1 cellular context compared by ENCODE assay signal in the genomic region with DNA sequence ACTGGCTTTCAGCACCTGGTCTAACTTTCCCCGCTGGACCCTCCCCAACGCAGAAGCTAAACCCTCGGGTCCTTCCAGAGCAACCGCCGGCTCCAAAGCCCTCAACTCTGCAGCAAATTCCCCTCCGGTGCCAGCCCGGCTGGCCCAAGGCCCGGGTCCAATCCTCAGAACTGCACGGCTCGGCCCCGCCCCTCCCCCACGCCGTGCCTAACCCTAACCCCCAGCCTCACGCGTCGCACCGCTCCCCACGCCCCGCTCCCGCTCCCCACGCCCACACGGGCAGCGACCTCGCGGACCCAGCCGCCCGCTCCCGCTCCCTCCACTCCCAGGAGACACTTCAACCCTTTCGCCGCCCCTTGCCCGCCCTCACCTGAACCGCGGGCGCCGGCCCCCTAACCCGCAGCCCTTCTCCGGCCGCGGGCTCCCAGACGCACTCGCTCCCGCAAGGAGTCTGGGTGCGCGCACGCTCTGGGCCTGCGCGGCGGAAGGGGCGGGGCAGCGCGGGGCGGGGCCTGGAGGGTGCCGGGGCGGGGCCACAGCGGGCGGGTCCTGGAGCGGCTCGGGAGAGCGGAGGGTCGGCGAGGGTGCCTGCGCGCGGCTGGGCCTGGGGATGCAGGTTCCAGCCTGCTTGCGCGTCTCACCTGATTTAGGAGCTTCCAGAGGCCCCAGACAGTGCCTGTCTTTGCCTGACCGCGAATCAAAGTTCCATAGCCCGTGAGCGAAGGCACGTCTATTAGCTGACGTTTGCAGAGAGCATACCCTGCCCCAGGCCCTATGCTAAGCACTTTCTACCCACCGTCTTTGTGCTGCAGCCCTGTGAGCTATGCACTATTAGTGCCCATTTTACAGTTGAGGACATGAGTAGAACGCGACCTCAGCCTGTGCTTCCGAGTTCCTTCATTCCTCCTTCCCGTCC.
A peak's percentile ranks its signal among the peaks of the same experiment; 100 is the strongest.
TF ChIP-seq lines count a peak whose summit lies in the region.

A gene (minus strand): TSS at position 453 of the 916 bp plus-strand sequence. CDS start 2,729 bp downstream, outside the sequence.

TF ChIP-seq in HepG2, 621 proteins besides CTCF, POLR2A, EP300 and RAD21 (continued from another document and continues in another):
- TF ChIP-seq CCAR2 (optimal IDR thresholded peaks at IDR 0.05; ENCODE audit: low read depth, low read length) (no peak), SALL2 (CRISPR knock-in tag; IDR thresholded peaks at IDR 0.05) (peak; percentile 63; the same call in 1 of the 2 replicates), ZNF775 (CRISPR knock-in tag; IDR thresholded peaks at IDR 0.05; ENCODE audit: borderline replicate concordance) (no peak), CEBPG (CRISPR knock-in tag; IDR thresholded peaks at IDR 0.05) (no peak), ZNF619 (CRISPR knock-in tag; IDR thresholded peaks at IDR 0.05) (0 out of 2 replicates have a peak, but pooled peaks have one; percentile 79), ZNF703 (CRISPR knock-in tag; IDR thresholded peaks at IDR 0.05; ENCODE audit: borderline replicate concordance) (no peak), TCF12 (IDR thresholded peaks at IDR 0.05) (no peak), TCF12 (CRISPR knock-in tag; IDR thresholded peaks at IDR 0.05) (no peak), ZNF674 (CRISPR knock-in tag; IDR thresholded peaks at IDR 0.05; ENCODE audit: low read depth) (no peak), GPN1 (CRISPR knock-in tag; IDR thresholded peaks at IDR 0.05; ENCODE audit: borderline replicate concordance) (no peak), MTF2 (CRISPR knock-in tag; IDR thresholded peaks at IDR 0.05; ENCODE audit: borderline replicate concordance) (no peak; the same call in 1 of the 2 replicates), ZFP1 (CRISPR knock-in tag; IDR thresholded peaks at IDR 0.05) (no peak), RNF2 (conservative IDR thresholded peaks at IDR 0.05; ENCODE audit: low read depth) (no peak), NRL (CRISPR knock-in tag; IDR thresholded peaks at IDR 0.05; ENCODE audit: borderline replicate concordance) (no peak; the same call in 1 of the 2 replicates), FIP1L1 (IDR thresholded peaks at IDR 0.05; ENCODE audit: borderline replicate concordance, insufficient read depth, low read depth, low read length) (no peak), ZNF160 (CRISPR knock-in tag; IDR thresholded peaks at IDR 0.05) (no peak), RFXANK (CRISPR knock-in tag; IDR thresholded peaks at IDR 0.05) (no peak), CHD4 (IDR thresholded peaks at IDR 0.05; ENCODE audit: borderline replicate concordance, low read length) (no peak), CC2D1A (CRISPR knock-in tag; IDR thresholded peaks at IDR 0.05) (no peak), ZNF720 (CRISPR knock-in tag; IDR thresholded peaks at IDR 0.05) (no peak), HMG20B (CRISPR knock-in tag; conservative IDR thresholded peaks at IDR 0.05) (no peak), IKZF1 (IDR thresholded peaks at IDR 0.05) (no peak), ZNF326 (CRISPR knock-in tag; IDR thresholded peaks at IDR 0.05; ENCODE audit: borderline replicate concordance) (no peak), FOSL1 (CRISPR knock-in tag; IDR thresholded peaks at IDR 0.05; ENCODE audit: borderline replicate concordance) (no peak), NFYB (CRISPR knock-in tag; IDR thresholded peaks at IDR 0.05) (no peak), SOX5 (CRISPR knock-in tag; IDR thresholded peaks at IDR 0.05; ENCODE audit: borderline replicate concordance) (no peak), ZNF615 (CRISPR knock-in tag; IDR thresholded peaks at IDR 0.05; ENCODE audit: borderline replicate concordance) (no peak), ZNF607 (CRISPR knock-in tag; IDR thresholded peaks at IDR 0.05; ENCODE audit: borderline replicate concordance) (peak; percentile 1), ZNF124 (CRISPR knock-in tag; IDR thresholded peaks at IDR 0.05) (no peak)
- TF ChIP-seq, protein P1, sequence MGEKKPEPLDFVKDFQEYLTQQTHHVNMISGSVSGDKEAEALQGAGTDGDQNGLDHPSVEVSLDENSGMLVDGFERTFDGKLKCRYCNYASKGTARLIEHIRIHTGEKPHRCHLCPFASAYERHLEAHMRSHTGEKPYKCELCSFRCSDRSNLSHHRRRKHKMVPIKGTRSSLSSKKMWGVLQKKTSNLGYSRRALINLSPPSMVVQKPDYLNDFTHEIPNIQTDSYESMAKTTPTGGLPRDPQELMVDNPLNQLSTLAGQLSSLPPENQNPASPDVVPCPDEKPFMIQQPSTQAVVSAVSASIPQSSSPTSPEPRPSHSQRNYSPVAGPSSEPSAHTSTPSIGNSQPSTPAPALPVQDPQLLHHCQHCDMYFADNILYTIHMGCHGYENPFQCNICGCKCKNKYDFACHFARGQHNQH (CRISPR knock-in tag; IDR thresholded peaks at IDR 0.05) = no peak; the same call in 1 of the 2 replicates
- TF ChIP-seq, protein P2, sequence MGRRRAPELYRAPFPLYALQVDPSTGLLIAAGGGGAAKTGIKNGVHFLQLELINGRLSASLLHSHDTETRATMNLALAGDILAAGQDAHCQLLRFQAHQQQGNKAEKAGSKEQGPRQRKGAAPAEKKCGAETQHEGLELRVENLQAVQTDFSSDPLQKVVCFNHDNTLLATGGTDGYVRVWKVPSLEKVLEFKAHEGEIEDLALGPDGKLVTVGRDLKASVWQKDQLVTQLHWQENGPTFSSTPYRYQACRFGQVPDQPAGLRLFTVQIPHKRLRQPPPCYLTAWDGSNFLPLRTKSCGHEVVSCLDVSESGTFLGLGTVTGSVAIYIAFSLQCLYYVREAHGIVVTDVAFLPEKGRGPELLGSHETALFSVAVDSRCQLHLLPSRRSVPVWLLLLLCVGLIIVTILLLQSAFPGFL (CRISPR knock-in tag; IDR thresholded peaks at IDR 0.05) = no peak
- TF ChIP-seq, protein P3, sequence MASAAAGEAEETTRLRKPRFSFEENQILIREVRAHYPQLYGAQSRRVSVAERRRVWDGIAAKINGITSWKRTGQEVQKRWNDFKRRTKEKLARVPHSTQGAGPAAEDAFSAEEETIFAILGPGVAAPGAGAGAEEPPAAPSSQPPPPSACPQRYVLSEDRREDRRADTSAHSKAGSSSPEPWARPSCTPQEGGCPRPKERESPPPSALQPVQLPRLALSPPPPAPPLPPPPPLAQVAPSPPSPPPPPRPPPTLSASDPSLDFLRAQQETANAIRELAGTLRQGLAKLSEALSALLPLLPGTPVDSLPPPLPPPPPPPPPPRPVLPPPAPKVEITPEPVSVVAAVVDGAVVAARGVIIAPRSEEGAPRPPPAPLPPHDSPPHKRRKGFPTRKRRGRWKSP (CRISPR knock-in tag; IDR thresholded peaks at IDR 0.05) = 0 out of 2 replicates have a peak, but pooled peaks have one; percentile 34
- TF ChIP-seq, protein P4, sequence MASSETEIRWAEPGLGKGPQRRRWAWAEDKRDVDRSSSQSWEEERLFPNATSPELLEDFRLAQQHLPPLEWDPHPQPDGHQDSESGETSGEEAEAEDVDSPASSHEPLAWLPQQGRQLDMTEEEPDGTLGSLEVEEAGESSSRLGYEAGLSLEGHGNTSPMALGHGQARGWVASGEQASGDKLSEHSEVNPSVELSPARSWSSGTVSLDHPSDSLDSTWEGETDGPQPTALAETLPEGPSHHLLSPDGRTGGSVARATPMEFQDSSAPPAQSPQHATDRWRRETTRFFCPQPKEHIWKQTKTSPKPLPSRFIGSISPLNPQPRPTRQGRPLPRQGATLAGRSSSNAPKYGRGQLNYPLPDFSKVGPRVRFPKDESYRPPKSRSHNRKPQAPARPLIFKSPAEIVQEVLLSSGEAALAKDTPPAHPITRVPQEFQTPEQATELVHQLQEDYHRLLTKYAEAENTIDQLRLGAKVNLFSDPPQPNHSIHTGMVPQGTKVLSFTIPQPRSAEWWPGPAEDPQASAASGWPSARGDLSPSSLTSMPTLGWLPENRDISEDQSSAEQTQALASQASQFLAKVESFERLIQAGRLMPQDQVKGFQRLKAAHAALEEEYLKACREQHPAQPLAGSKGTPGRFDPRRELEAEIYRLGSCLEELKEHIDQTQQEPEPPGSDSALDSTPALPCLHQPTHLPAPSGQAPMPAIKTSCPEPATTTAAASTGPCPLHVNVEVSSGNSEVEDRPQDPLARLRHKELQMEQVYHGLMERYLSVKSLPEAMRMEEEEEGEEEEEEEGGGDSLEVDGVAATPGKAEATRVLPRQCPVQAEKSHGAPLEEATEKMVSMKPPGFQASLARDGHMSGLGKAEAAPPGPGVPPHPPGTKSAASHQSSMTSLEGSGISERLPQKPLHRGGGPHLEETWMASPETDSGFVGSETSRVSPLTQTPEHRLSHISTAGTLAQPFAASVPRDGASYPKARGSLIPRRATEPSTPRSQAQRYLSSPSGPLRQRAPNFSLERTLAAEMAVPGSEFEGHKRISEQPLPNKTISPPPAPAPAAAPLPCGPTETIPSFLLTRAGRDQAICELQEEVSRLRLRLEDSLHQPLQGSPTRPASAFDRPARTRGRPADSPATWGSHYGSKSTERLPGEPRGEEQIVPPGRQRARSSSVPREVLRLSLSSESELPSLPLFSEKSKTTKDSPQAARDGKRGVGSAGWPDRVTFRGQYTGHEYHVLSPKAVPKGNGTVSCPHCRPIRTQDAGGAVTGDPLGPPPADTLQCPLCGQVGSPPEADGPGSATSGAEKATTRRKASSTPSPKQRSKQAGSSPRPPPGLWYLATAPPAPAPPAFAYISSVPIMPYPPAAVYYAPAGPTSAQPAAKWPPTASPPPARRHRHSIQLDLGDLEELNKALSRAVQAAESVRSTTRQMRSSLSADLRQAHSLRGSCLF (CRISPR knock-in tag; IDR thresholded peaks at IDR 0.05; ENCODE audit: borderline replicate concordance) = no peak
- TF ChIP-seq, protein P5, sequence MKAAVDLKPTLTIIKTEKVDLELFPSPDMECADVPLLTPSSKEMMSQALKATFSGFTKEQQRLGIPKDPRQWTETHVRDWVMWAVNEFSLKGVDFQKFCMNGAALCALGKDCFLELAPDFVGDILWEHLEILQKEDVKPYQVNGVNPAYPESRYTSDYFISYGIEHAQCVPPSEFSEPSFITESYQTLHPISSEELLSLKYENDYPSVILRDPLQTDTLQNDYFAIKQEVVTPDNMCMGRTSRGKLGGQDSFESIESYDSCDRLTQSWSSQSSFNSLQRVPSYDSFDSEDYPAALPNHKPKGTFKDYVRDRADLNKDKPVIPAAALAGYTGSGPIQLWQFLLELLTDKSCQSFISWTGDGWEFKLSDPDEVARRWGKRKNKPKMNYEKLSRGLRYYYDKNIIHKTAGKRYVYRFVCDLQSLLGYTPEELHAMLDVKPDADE (CRISPR knock-in tag; IDR thresholded peaks at IDR 0.05) = peak; percentile 82; the same call in 1 of the 2 replicates
- TF ChIP-seq, protein P6, sequence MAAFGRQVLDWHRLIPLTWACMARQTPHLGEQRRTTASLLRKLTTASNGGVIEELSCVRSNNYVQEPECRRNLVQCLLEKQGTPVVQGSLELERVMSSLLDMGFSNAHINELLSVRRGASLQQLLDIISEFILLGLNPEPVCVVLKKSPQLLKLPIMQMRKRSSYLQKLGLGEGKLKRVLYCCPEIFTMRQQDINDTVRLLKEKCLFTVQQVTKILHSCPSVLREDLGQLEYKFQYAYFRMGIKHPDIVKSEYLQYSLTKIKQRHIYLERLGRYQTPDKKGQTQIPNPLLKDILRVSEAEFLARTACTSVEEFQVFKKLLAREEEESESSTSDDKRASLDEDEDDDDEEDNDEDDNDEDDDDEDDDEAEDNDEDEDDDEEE (CRISPR knock-in tag; IDR thresholded peaks at IDR 0.05) = no peak
- TF ChIP-seq, protein P7, sequence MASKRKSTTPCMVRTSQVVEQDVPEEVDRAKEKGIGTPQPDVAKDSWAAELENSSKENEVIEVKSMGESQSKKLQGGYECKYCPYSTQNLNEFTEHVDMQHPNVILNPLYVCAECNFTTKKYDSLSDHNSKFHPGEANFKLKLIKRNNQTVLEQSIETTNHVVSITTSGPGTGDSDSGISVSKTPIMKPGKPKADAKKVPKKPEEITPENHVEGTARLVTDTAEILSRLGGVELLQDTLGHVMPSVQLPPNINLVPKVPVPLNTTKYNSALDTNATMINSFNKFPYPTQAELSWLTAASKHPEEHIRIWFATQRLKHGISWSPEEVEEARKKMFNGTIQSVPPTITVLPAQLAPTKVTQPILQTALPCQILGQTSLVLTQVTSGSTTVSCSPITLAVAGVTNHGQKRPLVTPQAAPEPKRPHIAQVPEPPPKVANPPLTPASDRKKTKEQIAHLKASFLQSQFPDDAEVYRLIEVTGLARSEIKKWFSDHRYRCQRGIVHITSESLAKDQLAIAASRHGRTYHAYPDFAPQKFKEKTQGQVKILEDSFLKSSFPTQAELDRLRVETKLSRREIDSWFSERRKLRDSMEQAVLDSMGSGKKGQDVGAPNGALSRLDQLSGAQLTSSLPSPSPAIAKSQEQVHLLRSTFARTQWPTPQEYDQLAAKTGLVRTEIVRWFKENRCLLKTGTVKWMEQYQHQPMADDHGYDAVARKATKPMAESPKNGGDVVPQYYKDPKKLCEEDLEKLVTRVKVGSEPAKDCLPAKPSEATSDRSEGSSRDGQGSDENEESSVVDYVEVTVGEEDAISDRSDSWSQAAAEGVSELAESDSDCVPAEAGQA (IDR thresholded peaks at IDR 0.05; ENCODE audit: low read depth) = no peak
- TF ChIP-seq, protein P7 (CRISPR knock-in tag; IDR thresholded peaks at IDR 0.05; ENCODE audit: borderline replicate concordance) = no peak
- TF ChIP-seq, protein P8, sequence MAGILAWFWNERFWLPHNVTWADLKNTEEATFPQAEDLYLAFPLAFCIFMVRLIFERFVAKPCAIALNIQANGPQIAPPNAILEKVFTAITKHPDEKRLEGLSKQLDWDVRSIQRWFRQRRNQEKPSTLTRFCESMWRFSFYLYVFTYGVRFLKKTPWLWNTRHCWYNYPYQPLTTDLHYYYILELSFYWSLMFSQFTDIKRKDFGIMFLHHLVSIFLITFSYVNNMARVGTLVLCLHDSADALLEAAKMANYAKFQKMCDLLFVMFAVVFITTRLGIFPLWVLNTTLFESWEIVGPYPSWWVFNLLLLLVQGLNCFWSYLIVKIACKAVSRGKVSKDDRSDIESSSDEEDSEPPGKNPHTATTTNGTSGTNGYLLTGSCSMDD (CRISPR knock-in tag; IDR thresholded peaks at IDR 0.05) = no peak
- TF ChIP-seq, protein P9, sequence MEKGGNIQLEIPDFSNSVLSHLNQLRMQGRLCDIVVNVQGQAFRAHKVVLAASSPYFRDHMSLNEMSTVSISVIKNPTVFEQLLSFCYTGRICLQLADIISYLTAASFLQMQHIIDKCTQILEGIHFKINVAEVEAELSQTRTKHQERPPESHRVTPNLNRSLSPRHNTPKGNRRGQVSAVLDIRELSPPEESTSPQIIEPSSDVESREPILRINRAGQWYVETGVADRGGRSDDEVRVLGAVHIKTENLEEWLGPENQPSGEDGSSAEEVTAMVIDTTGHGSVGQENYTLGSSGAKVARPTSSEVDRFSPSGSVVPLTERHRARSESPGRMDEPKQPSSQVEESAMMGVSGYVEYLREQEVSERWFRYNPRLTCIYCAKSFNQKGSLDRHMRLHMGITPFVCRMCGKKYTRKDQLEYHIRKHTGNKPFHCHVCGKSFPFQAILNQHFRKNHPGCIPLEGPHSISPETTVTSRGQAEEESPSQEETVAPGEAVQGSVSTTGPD (CRISPR knock-in tag; IDR thresholded peaks at IDR 0.05) = no peak
